ENCODE assay signal across 1 cellular context in the genomic region with DNA sequence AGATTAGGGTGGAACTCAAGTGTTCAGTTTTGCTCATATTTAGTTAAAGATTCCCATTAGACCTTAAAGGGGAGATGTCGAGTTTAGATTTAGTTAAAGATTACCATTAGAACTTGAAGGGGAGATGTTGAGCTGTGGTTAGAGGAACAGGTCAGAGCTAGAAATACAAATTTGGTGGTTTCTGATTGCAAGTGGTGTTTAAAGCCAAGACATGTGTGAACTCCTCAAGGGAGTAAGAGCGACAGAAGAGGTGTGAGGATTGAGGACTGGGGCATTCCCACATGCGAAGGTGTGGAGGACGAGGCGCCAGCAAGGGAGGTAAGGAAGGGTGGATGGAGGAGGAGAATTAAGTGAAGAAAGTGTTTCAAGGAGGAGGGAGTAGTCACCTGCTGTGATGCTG.
TF ChIP-seq lines count a peak whose summit lies in the region.

No MANE protein-coding gene starts in this region.

TF ChIP-seq in GM12878, 131 proteins besides CTCF, POLR2A, EP300 and RAD21 (continued from another document):
- TF ChIP-seq MEF2B (IDR thresholded peaks at IDR 0.05; ENCODE audit: partially characterized antibody, poor library complexity, severe bottlenecking) (peak; percentile 71), SKIL (IDR thresholded peaks at IDR 0.05; ENCODE audit: low read depth, poor library complexity, severe bottlenecking) (peak; percentile 79), ZBTB40 (IDR thresholded peaks at IDR 0.05; ENCODE audit: borderline replicate concordance) (no peak), BHLHE40 (IDR thresholded peaks at IDR 0.05; ENCODE audit: borderline replicate concordance in 1 of 2, low read depth in 2 of 2, low read length in 1 of 2) (peak; percentile 46 to 48; a peak in 2 of 4 replicates), MLLT1 (IDR thresholded peaks at IDR 0.05) (peak; percentile 83), RELB (IDR thresholded peaks at IDR 0.05; ENCODE audit: low read depth) (peak; percentile 76; the same call in 1 of the 2 replicates), MTA2 (IDR thresholded peaks at IDR 0.05; ENCODE audit: low read depth) (peak; percentile 76; the same call in 1 of the 2 replicates), POU2F2 (IDR thresholded peaks at IDR 0.05; ENCODE audit: borderline replicate concordance, low read depth, low read length) (peak; percentile 47; the same call in 1 of the 3 replicates), RUNX3 (IDR thresholded peaks at IDR 0.05; ENCODE audit: low read length) (peak; percentile 40), SRF (IDR thresholded peaks at IDR 0.05; ENCODE audit: low read depth in 2 of 2, low read length in 2 of 2) (no peak), ETV6 (conservative IDR thresholded peaks at IDR 0.05 in 1 of 2, IDR thresholded peaks at IDR 0.05 in 1 of 2; ENCODE audit: borderline replicate concordance in 1 of 2, low read depth in 1 of 2) (no peak), YBX1 (IDR thresholded peaks at IDR 0.05) (no peak), IKZF1 (conservative IDR thresholded peaks at IDR 0.05) (peak; percentile 72), NBN (IDR thresholded peaks at IDR 0.05) (0 out of 2 replicates have a peak, but pooled peaks have one; percentile 78)
